Comparison of ENCODE assay signal across 14 cellular contexts in genomic region chr18:65439184-65439583, GRCh38.
DNase-seq lines count a peak whose midpoint lies in the region; TF ChIP-seq lines count a peak whose summit lies in the region.
"Had no signal": no experiment of that assay in that cellular context is flagged by ENCODE, and none has a peak within 500 bp of the region (broad histone marks: within the 10 kb centered on the region; RNA-seq: fewer than 3 reads in every experiment).

No MANE protein-coding gene starts in this region.

- TF ChIP-seq CTCF in LNCAP (IDR thresholded peaks at IDR 0.05) (peak; percentile 60), VCaP (conservative IDR thresholded peaks at IDR 0.05) (peak; percentile 47), GM20000 (IDR thresholded peaks at IDR 0.05; ENCODE audit: extremely low read depth, missing control alignments) (no peak)

- peak; percentile 49 for DNase-seq in DMS 273 (lab: John Stamatoyannopoulos, UW; ENCODE audit: unreplicated experiment)
- peak; percentile 21 for DNase-seq in left kidney (ENCODE audit: low read depth, low spot score)
- no peak for DNase-seq in NCI-H446 treated with DMSO at 0.1 percent for 48 hours (lab: John Stamatoyannopoulos, UW)
- DNase-seq in HCEC 1CT = no peak
- no peak for DNase-seq in stimulated activated CD4-positive, alpha-beta T cell treated with anti-CD3 and anti-CD28 coated beads, Interleukin-2, amount 100 ng/mL, for 24 hours
- no peak for DNase-seq in GM20000 (ENCODE audit: low spot score)
- DNase-seq: activated CD4-positive, alpha-beta T cell treated with anti-CD3 and anti-CD28 coated beads for 48 hours; activated T-cell treated with anti-CD3 and anti-CD28 coated beads, Interleukin-2, amount 50 U/mL, for 24 hours; NCI-H2171 treated with DMSO at 0.1 percent for 48 hours; occipital lobe; small intestine; stimulated activated naive CD8-positive, alpha-beta T cell treated with anti-CD3 and anti-CD28 coated beads, Interleukin-15, amount 100 ng/mL, for 72 hours had no signal

- no peak overlapping the region for H3K27ac ChIP-seq in VCaP

Comparison
In these comparisons a context has a peak if more than half of its experiments do, and no peak if none do; other contexts are left out.
1. DNase-seq: peak in DMS 273 (single experiment) and left kidney (single experiment); none in NCI-H446 treated with DMSO at 0.1 percent for 48 hours (single experiment), HCEC 1CT (single experiment), stimulated activated CD4-positive, alpha-beta T cell treated with anti-CD3 and anti-CD28 coated beads, Interleukin-2, amount 100 ng/mL, for 24 hours (0 of 2) and GM20000 (single experiment).